Comparison of ENCODE assay signal across 25 cellular contexts in the genomic region with DNA sequence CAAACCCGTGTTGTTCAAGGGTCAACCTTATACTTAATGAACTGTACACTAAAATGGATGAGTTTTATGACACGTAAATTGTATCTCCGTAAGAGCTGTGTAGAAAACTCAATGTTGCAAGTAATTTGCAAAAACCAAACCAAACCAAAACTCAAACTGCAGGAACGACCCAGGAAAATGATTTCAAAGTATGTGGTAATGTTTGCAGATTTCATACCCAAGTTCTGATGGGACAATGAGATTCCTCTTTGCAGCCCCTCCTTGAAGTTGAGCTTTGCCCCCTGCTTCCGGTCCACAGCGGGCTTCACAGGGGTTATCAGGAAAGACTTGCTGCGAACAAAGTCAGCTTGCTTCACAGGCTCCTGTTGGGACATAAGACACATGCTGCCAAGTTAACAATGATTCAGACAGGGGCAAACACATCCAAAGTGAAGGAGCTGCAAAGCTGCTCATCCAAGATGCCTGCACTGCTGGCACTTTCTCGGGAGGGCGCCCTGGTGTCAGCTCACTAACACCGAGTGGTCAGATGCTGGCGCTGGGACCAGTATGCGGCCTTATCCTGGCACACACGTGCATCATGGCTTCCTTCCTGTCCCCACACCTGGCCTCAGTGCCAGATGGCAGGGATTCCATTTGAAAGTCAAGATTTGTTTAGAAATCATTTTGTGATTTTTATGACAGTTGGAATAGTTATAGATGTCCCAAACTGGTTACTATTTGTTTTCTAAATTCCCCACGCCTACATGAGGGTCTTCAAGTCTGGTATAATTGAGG.
DNase-seq lines count a peak whose midpoint lies in the region; ATAC-seq and TF ChIP-seq lines count a peak whose summit lies in the region.
"Had no signal": no experiment of that assay in that cellular context is flagged by ENCODE, and none has a peak within 500 bp of the region (broad histone marks: within the 10 kb centered on the region; RNA-seq: fewer than 3 reads in every experiment).

No MANE protein-coding gene starts in this region.

- H3K9me3 ChIP-seq in BLaER1 (no peaks in the 10 kb centered on the region), lung (ENCODE audit: control insufficient read depth in 2 of 2, insufficient read depth in 1 of 2, low read length in 1 of 2) (no peaks in the 10 kb centered on the region)
- H3K9me3 ChIP-seq: transverse colon had no signal

- no peak overlapping the region for H3K4me3 Mint-ChIP-seq in immature natural killer cell
- H3K4me3 Mint-ChIP-seq: activated naive CD8-positive, alpha-beta T cell treated with anti-CD3 and anti-CD28 coated beads, Interleukin-2, amount 10 ng/mL, durations not matched to agents 7 days and 5 days; naive B cell; stimulated activated naive CD8-positive, alpha-beta T cell treated with anti-CD3 and anti-CD28 coated beads, Interleukin-15, amount 100 ng/mL, for 72 hours; T-cell had no signal

- 44 to 59% methylated on average over 14 of the region's 14 CpGs for WGBS in lung, 2 donors

- no peak for TF ChIP-seq CTCF in lung (IDR thresholded peaks at IDR 0.05; ENCODE audit: control extremely low read depth, extremely low read depth)

- H3K9me3 Mint-ChIP-seq in immature natural killer cell, result peaks cover 0 to 2% (median 0%) of the 10 kb centered on the region in 6 donors
- H3K9me3 Mint-ChIP-seq: activated naive CD8-positive, alpha-beta T cell treated with anti-CD3 and anti-CD28 coated beads, Interleukin-2, amount 10 ng/mL, durations not matched to agents 7 days and 5 days; naive B cell; stimulated activated naive CD8-positive, alpha-beta T cell treated with anti-CD3 and anti-CD28 coated beads, Interleukin-15, amount 100 ng/mL, for 72 hours; T-cell had no signal

- H3K27ac ChIP-seq in BLaER1 (no peak overlapping the region), lung (ENCODE audit: low read depth in 1 of 2, low read length in 1 of 2) (peak overlapping the region in 1 of 2 donors; percentile 12)
- H3K27ac ChIP-seq: transverse colon had no signal

- H3K36me3 ChIP-seq in BLaER1, result no peaks in the 10 kb centered on the region
- peaks cover 0 to 7% of the 10 kb centered on the region in 2 donors for H3K36me3 ChIP-seq in lung (ENCODE audit: control insufficient read depth in 2 of 2, insufficient read depth in 2 of 2, low read length in 2 of 2)
- H3K36me3 ChIP-seq: transverse colon had no signal

- peaks cover 2 to 4% (median 2%) of the 10 kb centered on the region in 3 donors for H3K27me3 Mint-ChIP-seq in immature natural killer cell (ENCODE audit: low read depth in 3 of 3)
- H3K27me3 Mint-ChIP-seq: stimulated activated naive CD8-positive, alpha-beta T cell treated with anti-CD3 and anti-CD28 coated beads, Interleukin-15, amount 100 ng/mL, for 72 hours; T-cell had no signal

- peak overlapping the region; percentile 42 for H3K4me2 ChIP-seq in BLaER1

- no peak overlapping the region for H3K27ac Mint-ChIP-seq in immature natural killer cell
- H3K27ac Mint-ChIP-seq: activated naive CD8-positive, alpha-beta T cell treated with anti-CD3 and anti-CD28 coated beads, Interleukin-2, amount 10 ng/mL, durations not matched to agents 7 days and 5 days; stimulated activated naive CD8-positive, alpha-beta T cell treated with anti-CD3 and anti-CD28 coated beads, Interleukin-15, amount 100 ng/mL, for 72 hours; T-cell had no signal

- no peak for ATAC-seq in lung (ENCODE audit: insufficient read depth, low FRiP score)
- ATAC-seq: K562; sciatic nerve; stimulated activated naive CD8-positive, alpha-beta T cell treated with anti-CD3 and anti-CD28 coated beads, Interleukin-15, amount 100 ng/mL, for 72 hours; T-cell had no signal

- no peaks in the 10 kb centered on the region for H3K4me1 Mint-ChIP-seq in immature natural killer cell
- H3K4me1 Mint-ChIP-seq: naive B cell had no signal

- H4K20me1 ChIP-seq in BLaER1, result no peaks in the 10 kb centered on the region

- H3K4me3 ChIP-seq in BLaER1 (no peak overlapping the region), lung (no peak overlapping the region)
- H3K4me3 ChIP-seq: K562, transverse colon had no signal

- H3K36me3 Mint-ChIP-seq in immature natural killer cell, result no peaks in the 10 kb centered on the region
- H3K36me3 Mint-ChIP-seq: activated naive CD8-positive, alpha-beta T cell treated with anti-CD3 and anti-CD28 coated beads, Interleukin-2, amount 10 ng/mL, durations not matched to agents 7 days and 5 days; naive B cell; T-cell had no signal

- peak; percentile 90 for DNase-seq in HuH-7.5 (ENCODE audit: low spot score)
- peak; percentile 49 to 70 for DNase-seq in dermis microvascular lymphatic vessel endothelial cell (ENCODE audit: low read depth in 2 of 2)
- peak; percentile 28 for DNase-seq in lung (ENCODE audit: low spot score)
- DNase-seq in NCI-H1694 (lab: John Stamatoyannopoulos, UW), result no peak
- no peak for DNase-seq in Kasumi-1 (lab: John Stamatoyannopoulos, UW)
- no peak for DNase-seq in immature natural killer cell
- no peak for DNase-seq in germinal center (ENCODE audit: low spot score)
- DNase-seq: activated CD8-positive, alpha-beta memory T cell treated with anti-CD3 and anti-CD28 coated beads, Interleukin-2, amount 50 U/mL, for 48 hours; activated naive CD8-positive, alpha-beta T cell treated with anti-CD3 and anti-CD28 coated beads, Interleukin-2, amount 10 ng/mL, durations not matched to agents 7 days and 5 days; Calu3; glutamatergic neuron; H7; mesendoderm; naive B cell; NCI-H1930; NCI-H226; NCI-H748 treated with DMSO at 0.1 percent for 48 hours; OCI-M1; SHP77; stimulated activated naive CD8-positive, alpha-beta T cell treated with anti-CD3 and anti-CD28 coated beads, Interleukin-15, amount 100 ng/mL, for 72 hours; T-cell; transverse colon had no signal

- peaks cover 22% of the 10 kb centered on the region for H3K4me1 ChIP-seq in BLaER1
- peaks cover 0 to 14% of the 10 kb centered on the region in 2 donors for H3K4me1 ChIP-seq in lung (ENCODE audit: control insufficient read depth in 2 of 2, insufficient read depth in 2 of 2, low read length in 2 of 2)
- H3K4me1 ChIP-seq: transverse colon had no signal

- no peaks in the 10 kb centered on the region for H3K27me3 ChIP-seq in BLaER1
- no peaks in the 10 kb centered on the region for H3K27me3 ChIP-seq in lung (ENCODE audit: control insufficient read depth, insufficient read depth)
- H3K27me3 ChIP-seq: transverse colon had no signal

- no peak overlapping the region for H3K9ac ChIP-seq in BLaER1

Comparison
In these comparisons a context has a peak if more than half of its experiments do, and no peak if none do; other contexts are left out.
1. DNase-seq: peak in HuH-7.5 (single experiment), dermis microvascular lymphatic vessel endothelial cell (2 of 2) and lung (single experiment); none in NCI-H1694 (single experiment), Kasumi-1 (0 of 2), immature natural killer cell (0 of 3) and germinal center (single experiment).